34 cellular contexts compared by ENCODE assay signal in the genomic region with DNA sequence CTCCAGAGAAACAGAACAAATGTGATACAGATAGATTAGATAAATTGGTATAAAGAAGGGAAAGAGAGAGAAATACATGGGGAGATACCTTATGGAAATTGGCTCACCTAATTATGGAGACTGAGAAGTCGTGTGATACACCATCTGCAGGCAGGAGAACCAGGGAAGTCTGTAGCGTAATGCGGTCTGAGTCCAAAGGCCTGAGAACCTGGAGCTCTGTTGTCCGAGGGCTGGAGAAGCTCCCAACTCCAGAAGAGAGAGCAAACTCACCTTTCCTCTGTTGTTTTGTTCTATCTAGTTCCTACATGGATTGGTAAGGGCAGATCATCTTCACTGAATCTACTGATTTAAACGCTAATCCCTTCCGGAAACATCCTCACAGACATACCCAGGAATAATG.
"Had no signal": no experiment of that assay in that cellular context is flagged by ENCODE, and none has a peak within 500 bp of the region (broad histone marks: within the 10 kb centered on the region; RNA-seq: fewer than 3 reads in every experiment).

No MANE protein-coding gene starts in this region.

- H3K27me3 ChIP-seq: MG63 had no signal

- H3K9me3 ChIP-seq: MG63 had no signal

- DNase-seq: Karpas-422, Kasumi-1, MG63, MM.1S, MV-4-11, NCI-H1048, NCI-H1092, NCI-H1092 treated with DMSO at 0.1 percent for 48 hours, NCI-H1105, NCI-H1105 treated with DMSO at 0.1 percent for 48 hours, NCI-H1417, NCI-H1417 treated with DMSO at 0.1 percent for 48 hours, NCI-H1436, NCI-H1436 treated with DMSO at 0.1 percent for 48 hours, NCI-H146, NCI-H1694, NCI-H1694 treated with DMSO at 0.1 percent for 48 hours, NCI-H187, NCI-H187 treated with DMSO at 0.1 percent for 48 hours, NCI-H1930, NCI-H2029, NCI-H2029 treated with DMSO at 0.1 percent for 48 hours, NCI-H2081, NCI-H2081 treated with DMSO at 0.1 percent for 48 hours, NCI-H2107, NCI-H2171, NCI-H2171 treated with DMSO at 0.1 percent for 48 hours, NCI-H2227 treated with DMSO at 0.1 percent for 48 hours, NCI-H226, NCI-H345, NCI-H446, NCI-H446 treated with DMSO at 0.1 percent for 48 hours, NCI-H510A, NCI-H510A treated with DMSO at 0.1 percent for 48 hours had no signal

- H3K36me3 ChIP-seq: MG63 had no signal

- H3K4me3 ChIP-seq: MG63 had no signal
